Comparison of ENCODE assay signal across 33 cellular contexts in genomic region chr1:110515041-110515440, GRCh38. TPM values are rescaled to one million over a fixed set of nuclear protein-coding genes. Genes with fewer than 3 reads are reported as not detected.
"Had no signal": no experiment of that assay in that cellular context is flagged by ENCODE, and none has a peak within 500 bp of the region (broad histone marks: within the 10 kb centered on the region; RNA-seq: fewer than 3 reads in every experiment).

No MANE protein-coding gene starts in this region.

- H3K79me2 ChIP-seq: hepatocyte, parathyroid adenoma had no signal

- DNase-seq: effector memory CD4-positive, alpha-beta T cell; foreskin keratinocyte; heart left ventricle; kidney; mammary epithelial cell; mesendoderm; midbrain; naive thymus-derived CD4-positive, alpha-beta T cell; stimulated activated CD4-positive, alpha-beta T cell treated with anti-CD3 and anti-CD28 coated beads, Interleukin-2, amount 100 ng/mL, for 24 hours; stimulated activated CD4-positive, alpha-beta T cell treated with anti-CD3 and anti-CD28 coated beads, Interleukin-4, amount 100 ng/mL, for 24 hours; stimulated activated naive CD4-positive, alpha-beta T cell treated with Interleukin-2 at 50 U/mL for 16 hours; stomach; thyroid gland had no signal

- H3K4me2 ChIP-seq: hepatocyte, neural progenitor cell had no signal

- ATAC-seq: foreskin keratinocyte; gastroesophageal sphincter; heart left ventricle; left lobe of liver; naive thymus-derived CD4-positive, alpha-beta T cell; sciatic nerve; stimulated activated effector memory CD8-positive, alpha-beta T cell treated with anti-CD3 and anti-CD28 coated beads, Interleukin-12 subunit alpha, Interleukin-12 subunit beta, amount 100 ng/mL, for 72 hours had no signal

- H3K27ac ChIP-seq: esophagus muscularis mucosa, foreskin keratinocyte, gastroesophageal sphincter, heart left ventricle, hepatocyte, neural progenitor cell, parathyroid adenoma, stomach, thyroid gland had no signal

- H3K36me3 Mint-ChIP-seq: neural progenitor cell; stimulated activated effector memory CD8-positive, alpha-beta T cell treated with anti-CD3 and anti-CD28 coated beads, Interleukin-12 subunit alpha, Interleukin-12 subunit beta, amount 100 ng/mL, for 72 hours had no signal

- H3K27ac Mint-ChIP-seq: naive thymus-derived CD4-positive, alpha-beta T cell; nephron; neural progenitor cell; progenitor cell of endocrine pancreas; stimulated activated effector memory CD8-positive, alpha-beta T cell treated with anti-CD3 and anti-CD28 coated beads, Interleukin-12 subunit alpha, Interleukin-12 subunit beta, amount 100 ng/mL, for 72 hours had no signal

- H3K4me3 Mint-ChIP-seq: naive thymus-derived CD4-positive, alpha-beta T cell; nephron; neural progenitor cell; stimulated activated effector memory CD8-positive, alpha-beta T cell treated with anti-CD3 and anti-CD28 coated beads, Interleukin-12 subunit alpha, Interleukin-12 subunit beta, amount 100 ng/mL, for 72 hours had no signal

- H3K9ac ChIP-seq: neural progenitor cell, parathyroid adenoma had no signal

- H3K36me3 ChIP-seq: esophagus muscularis mucosa, gastroesophageal sphincter, heart left ventricle, neural progenitor cell, stomach, thyroid gland had no signal

- H3K4me3 ChIP-seq: esophagus muscularis mucosa, gastroesophageal sphincter, heart left ventricle, hepatocyte, neural progenitor cell, stomach, thyroid gland had no signal

- H3K4me1 Mint-ChIP-seq: stimulated activated effector memory CD8-positive, alpha-beta T cell treated with anti-CD3 and anti-CD28 coated beads, Interleukin-12 subunit alpha, Interleukin-12 subunit beta, amount 100 ng/mL, for 72 hours had no signal

- H3K9me3 Mint-ChIP-seq: nephron; stimulated activated effector memory CD8-positive, alpha-beta T cell treated with anti-CD3 and anti-CD28 coated beads, Interleukin-12 subunit alpha, Interleukin-12 subunit beta, amount 100 ng/mL, for 72 hours had no signal

- H3K9me3 ChIP-seq: esophagus muscularis mucosa, gastroesophageal sphincter, stomach, thyroid gland had no signal

- FAIRE-seq: colon, endothelial cell of umbilical vein, kidney had no signal

- H3K4me1 ChIP-seq: esophagus muscularis mucosa, foreskin keratinocyte, gastroesophageal sphincter, heart left ventricle, neural progenitor cell, parathyroid adenoma, stomach, thyroid gland had no signal

- H2AFZ ChIP-seq: hepatocyte, neural progenitor cell, parathyroid adenoma had no signal

- H3K27me3 ChIP-seq: esophagus muscularis mucosa, foreskin keratinocyte, hepatocyte, neural progenitor cell, thyroid gland had no signal

RNA-seq across cellular contexts. Expression of gene KCNA10, which starts 3.9 kb away (rescaled TPM):
- total RNA-seq: endothelial cell of umbilical vein; epithelial cell of proximal tubule; fibroblast of lung; foreskin keratinocyte; gastroesophageal sphincter; heart left ventricle; hepatocyte; kidney; left lobe of liver; lower leg skin; mammary epithelial cell; mucosa of gallbladder; naive thymus-derived CD4-positive, alpha-beta T cell; osteoblast; progenitor cell of endocrine pancreas; sciatic nerve; subcutaneous adipose tissue; temporal lobe; thyroid gland; urinary bladder had no signal
- polyA plus RNA-seq: endothelial cell of umbilical vein; fibroblast of lung; foreskin keratinocyte; heart left ventricle; hepatocyte; mammary epithelial cell; naive thymus-derived CD4-positive, alpha-beta T cell; urinary bladder had no signal
